13 cellular contexts compared by ENCODE assay signal in the genomic region with DNA sequence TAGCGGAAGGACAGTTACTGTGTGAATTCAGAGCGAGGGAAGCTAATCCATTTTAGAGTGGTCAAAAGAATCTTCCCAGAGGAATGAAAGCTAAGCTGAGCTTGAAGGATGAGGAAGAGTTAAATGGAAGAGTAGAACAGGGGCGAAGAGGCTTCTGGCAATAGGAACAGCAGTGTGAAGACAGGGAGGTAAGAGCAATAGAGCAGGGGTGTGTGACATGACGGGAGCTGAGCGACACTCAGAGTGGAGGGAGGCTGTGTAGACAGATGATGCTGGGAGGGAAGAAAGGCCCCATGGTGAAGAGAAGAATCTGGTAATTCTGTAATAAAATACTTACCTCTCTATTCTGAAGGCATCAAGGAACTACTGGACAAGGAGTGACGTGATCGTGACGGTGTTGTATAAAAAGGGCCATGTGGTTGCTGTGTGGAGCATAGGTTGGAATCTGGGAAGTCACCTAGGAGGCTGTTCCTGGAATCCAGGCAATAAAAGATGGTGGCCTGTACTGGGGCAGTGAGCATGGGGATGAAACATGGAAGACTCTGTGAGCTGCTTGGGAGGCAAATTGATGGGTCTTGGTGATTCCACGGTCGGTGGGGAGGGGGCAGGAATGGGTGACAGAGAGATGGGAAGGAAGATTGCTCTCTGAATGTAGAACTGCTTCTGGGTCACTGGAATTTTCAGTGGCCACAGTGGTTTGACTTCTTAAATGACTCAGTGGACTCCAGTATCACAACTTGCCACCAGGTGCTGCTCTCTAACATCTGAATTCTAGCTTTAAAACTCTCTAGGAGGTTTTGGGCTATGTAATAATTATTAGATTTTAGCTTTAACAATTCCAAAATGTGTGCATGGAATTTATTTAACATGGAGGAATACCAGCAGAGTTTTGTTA.
A peak's percentile ranks its signal among the peaks of the same experiment; 100 is the strongest.
DNase-seq lines count a peak whose midpoint lies in the region; ATAC-seq and TF ChIP-seq lines count a peak whose summit lies in the region.
"Had no signal": no experiment of that assay in that cellular context is flagged by ENCODE, and none has a peak within 500 bp of the region (broad histone marks: within the 10 kb centered on the region; RNA-seq: fewer than 3 reads in every experiment).

No MANE protein-coding gene starts in this region.

- intact Hi-C loops in upper lobe of right lung (cut with DNase I): no loop called here

- peak; percentile 10 for TF ChIP-seq CTCF in GM12865 (IDR thresholded peaks at IDR 0.05; ENCODE audit: insufficient read depth, low read depth, low read length, missing control alignments)
- peak; percentile 19 for TF ChIP-seq CTCF in NB4 (IDR thresholded peaks at IDR 0.05; ENCODE audit: low read depth, low read length)
- TF ChIP-seq CTCF in endodermal cell (conservative IDR thresholded peaks at IDR 0.05): peak; percentile 74
- TF ChIP-seq CTCF in nephron (IDR thresholded peaks at IDR 0.05; ENCODE audit: unreplicated experiment in 3 of 3): peak in 2 of 3 experiments; percentile 15 to 18
- no peak for TF ChIP-seq CTCF in upper lobe of right lung (IDR thresholded peaks at IDR 0.05)

- H3K36me3 Mint-ChIP-seq in endodermal cell (ENCODE audit: low read depth): peaks cover 5% of the 10 kb centered on the region
- no peaks in the 10 kb centered on the region for H3K36me3 Mint-ChIP-seq in nephron (ENCODE audit: low read depth)

- H3K27me3 ChIP-seq in endodermal cell (ENCODE audit: control insufficient read depth, insufficient read depth, low read length, poor library complexity, severe bottlenecking): no peaks in the 10 kb centered on the region
- no peaks in the 10 kb centered on the region for H3K27me3 ChIP-seq in upper lobe of right lung
- H3K27me3 ChIP-seq: hepatocyte had no signal

- ATAC-seq in HG02588 (IDR thresholded peaks at IDR 0.05; ENCODE audit: unreplicated experiment): no peak
- no peak for ATAC-seq in upper lobe of right lung
- ATAC-seq: naive thymus-derived CD8-positive, alpha-beta T cell had no signal

- H3K9me3 Mint-ChIP-seq in endodermal cell (peaks cover 19% of the 10 kb centered on the region), nephron (peaks cover 9% of the 10 kb centered on the region)

- no peak overlapping the region for H3K4me3 ChIP-seq in GM12865 (ENCODE audit: low read depth, low read length)
- H3K4me3 ChIP-seq in NB4 (ENCODE audit: low read depth, low read length): no peak overlapping the region
- H3K4me3 ChIP-seq in endodermal cell (ENCODE audit: low read length): no peak overlapping the region
- no peak overlapping the region for H3K4me3 ChIP-seq in upper lobe of right lung
- H3K4me3 ChIP-seq: hepatocyte had no signal

- H3K9me3 ChIP-seq in endodermal cell (ENCODE audit: control insufficient read depth, low read length) (peaks cover 18% of the 10 kb centered on the region), upper lobe of right lung (no peaks in the 10 kb centered on the region)

- H3K27me3 Mint-ChIP-seq in endodermal cell (ENCODE audit: insufficient read depth) (peaks cover 2% of the 10 kb centered on the region), nephron (ENCODE audit: low read depth) (no peaks in the 10 kb centered on the region)

- H3K27ac Mint-ChIP-seq in endodermal cell (no peak overlapping the region), nephron (no peak overlapping the region)
- H3K27ac Mint-ChIP-seq: naive thymus-derived CD8-positive, alpha-beta T cell had no signal

- H3K4me1 ChIP-seq in endodermal cell (ENCODE audit: control insufficient read depth, insufficient read depth, low read length) (no peaks in the 10 kb centered on the region), upper lobe of right lung (no peaks in the 10 kb centered on the region)

- TF ChIP-seq POLR2A in NB4 (IDR thresholded peaks at IDR 0.05; ENCODE audit: extremely low read depth, insufficient read length): no peak

- H3K27ac ChIP-seq in endodermal cell (ENCODE audit: low read depth, low read length): no peak overlapping the region
- H3K27ac ChIP-seq in upper lobe of right lung: no peak overlapping the region
- H3K27ac ChIP-seq: hepatocyte, HL-60 had no signal

- H3K4me1 Mint-ChIP-seq in endodermal cell: peaks cover 5% of the 10 kb centered on the region
- peaks cover 5% of the 10 kb centered on the region for H3K4me1 Mint-ChIP-seq in nephron

- WGBS in endodermal cell (ENCODE audit: insufficient coverage in 1 of 2, insufficient read length in 1 of 2), 2 experiments: 92 to 94% methylated on average over 6 to 10 of the region's 10 CpGs

- DNase-seq in GM12865 (ENCODE audit: low read depth) (no peak), NB4 (ENCODE audit: low read depth) (no peak), endodermal cell (peak; percentile 58), middle frontal gyrus (ENCODE audit: extremely low spot score, low spot score) (no peak), upper lobe of right lung (no peak), SIG-M5 treated with dmso at 0.1 percent for 504 hours (lab: John Stamatoyannopoulos, UW; ENCODE audit: unreplicated experiment) (no peak)
- DNase-seq: EL; naive thymus-derived CD8-positive, alpha-beta T cell; NCI-H2081 had no signal

- H3K4me3 Mint-ChIP-seq in endodermal cell (no peak overlapping the region), nephron (no peak overlapping the region)
- H3K4me3 Mint-ChIP-seq: naive thymus-derived CD8-positive, alpha-beta T cell had no signal

- no peak overlapping the region for H3K9ac ChIP-seq in endodermal cell (ENCODE audit: extremely low read depth, low read length, poor library complexity, severe bottlenecking)

- no peaks in the 10 kb centered on the region for H3K36me3 ChIP-seq in endodermal cell (ENCODE audit: control insufficient read depth, insufficient read depth, low read length)
- H3K36me3 ChIP-seq in upper lobe of right lung: no peaks in the 10 kb centered on the region
